In the genomic region with DNA sequence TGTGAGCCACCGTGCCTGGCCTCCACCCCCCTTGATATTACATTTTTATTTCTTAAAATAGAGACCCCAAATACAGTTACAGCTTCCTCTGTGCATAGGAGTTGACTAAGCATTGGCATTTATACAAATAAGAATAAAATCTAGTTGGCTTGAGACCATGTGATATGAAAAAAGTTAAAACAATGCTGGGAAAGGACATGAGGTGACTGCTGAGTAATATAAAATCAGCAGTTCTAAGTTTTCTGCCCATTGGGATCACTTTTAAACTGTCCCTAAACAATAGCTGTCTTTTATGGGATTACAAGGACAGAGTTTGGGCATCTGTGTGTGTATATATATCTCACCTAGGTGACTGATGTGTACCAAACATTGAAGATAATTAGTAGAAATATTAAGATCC, we compare ENCODE assay signal across 25 cellular contexts.
DNase-seq lines count a peak whose midpoint lies in the region; ATAC-seq and TF ChIP-seq lines count a peak whose summit lies in the region.
"Had no signal": no experiment of that assay in that cellular context is flagged by ENCODE, and none has a peak within 500 bp of the region (broad histone marks: within the 10 kb centered on the region; RNA-seq: fewer than 3 reads in every experiment).

No MANE protein-coding gene starts in this region.

- no peak for DNase-seq in CD4-positive, alpha-beta T cell
- no peak for DNase-seq in chondrocyte (ENCODE audit: low spot score)
- DNase-seq in fibroblast of the aortic adventitia (ENCODE audit: low read depth), result peak; percentile 53
- DNase-seq in activated T-helper 2 cell treated with anti-CD3 and anti-CD28 coated beads, Interferon-gamma antibody, Interleukin-2, Interleukin-4, amounts not matched to agents 10 μg/mL and 5 μg/mL and 100 μg/mL, durations not matched to agents 14 hours and 24 hours and 36 hours (ENCODE audit: low spot score), result no peak
- DNase-seq in type B pancreatic cell (ENCODE audit: extremely low spot score, unreplicated experiment), result no peak
- DNase-seq: CD8-positive, alpha-beta memory T cell; DMS 273 treated with DMSO at 0.1 percent for 48 hours; DMS79; EL; GDM1; H9; NCI-H1105 treated with DMSO at 0.1 percent for 48 hours; NCI-H146; NCI-H2029; NCI-H446; NCI-H524 treated with DMSO at 0.1 percent for 48 hours; NCI-H774; SIG-M5 had no signal

- no peaks in the 10 kb centered on the region for H3K27me3 ChIP-seq in CD4-positive, alpha-beta T cell (ENCODE audit: control insufficient read depth, insufficient read depth, low read length)

- no peak overlapping the region for H3K4me3 ChIP-seq in fibroblast of the aortic adventitia (ENCODE audit: low read depth, low read length)
- H3K4me3 ChIP-seq: GM12878, GM23338, K562 had no signal

- H3K4me3 Mint-ChIP-seq in CD4-positive, alpha-beta T cell, result no peak overlapping the region
- H3K4me3 Mint-ChIP-seq in chondrocyte (ENCODE audit: unreplicated experiment), result no peak overlapping the region
- H3K4me3 Mint-ChIP-seq in activated T-helper 2 cell treated with anti-CD3 and anti-CD28 coated beads, Interferon-gamma antibody, Interleukin-2, Interleukin-4, amounts not matched to agents 10 μg/mL and 5 μg/mL and 100 μg/mL, durations not matched to agents 14 hours and 24 hours and 36 hours (ENCODE audit: low read depth), result no peak overlapping the region
- no peak overlapping the region for H3K4me3 Mint-ChIP-seq in type B pancreatic cell
- no peak overlapping the region for H3K4me3 Mint-ChIP-seq in stimulated activated memory B cell treated with anti-CD40 and anti-IgM and Interleukin-4, amounts not matched to agents 10 μg/mL and 1 μg/mL and 100 μg/mL, for 72 hours
- H3K4me3 Mint-ChIP-seq: B cell; CD8-positive, alpha-beta memory T cell; GM23338; H9 had no signal

- no peaks in the 10 kb centered on the region for H3K27me3 Mint-ChIP-seq in CD4-positive, alpha-beta T cell
- no peaks in the 10 kb centered on the region for H3K27me3 Mint-ChIP-seq in chondrocyte (ENCODE audit: low read depth)
- no peaks in the 10 kb centered on the region for H3K27me3 Mint-ChIP-seq in activated T-helper 2 cell treated with anti-CD3 and anti-CD28 coated beads, Interferon-gamma antibody, Interleukin-2, Interleukin-4, amounts not matched to agents 10 μg/mL and 5 μg/mL and 100 μg/mL, durations not matched to agents 14 hours and 24 hours and 36 hours (ENCODE audit: low read depth)
- H3K27me3 Mint-ChIP-seq in type B pancreatic cell, result no peaks in the 10 kb centered on the region
- no peaks in the 10 kb centered on the region for H3K27me3 Mint-ChIP-seq in stimulated activated memory B cell treated with anti-CD40 and anti-IgM and Interleukin-4, amounts not matched to agents 10 μg/mL and 1 μg/mL and 100 μg/mL, for 72 hours
- H3K27me3 Mint-ChIP-seq: B cell had no signal

- H3K36me3 Mint-ChIP-seq in CD4-positive, alpha-beta T cell (ENCODE audit: low read depth), result peaks cover 61% of the 10 kb centered on the region
- peaks cover 26% of the 10 kb centered on the region for H3K36me3 Mint-ChIP-seq in chondrocyte (ENCODE audit: low read depth)
- H3K36me3 Mint-ChIP-seq in activated T-helper 2 cell treated with anti-CD3 and anti-CD28 coated beads, Interferon-gamma antibody, Interleukin-2, Interleukin-4, amounts not matched to agents 10 μg/mL and 5 μg/mL and 100 μg/mL, durations not matched to agents 14 hours and 24 hours and 36 hours (ENCODE audit: low read depth), result peaks cover 46% of the 10 kb centered on the region
- peaks cover 34% of the 10 kb centered on the region for H3K36me3 Mint-ChIP-seq in type B pancreatic cell
- H3K36me3 Mint-ChIP-seq in stimulated activated memory B cell treated with anti-CD40 and anti-IgM and Interleukin-4, amounts not matched to agents 10 μg/mL and 1 μg/mL and 100 μg/mL, for 72 hours, result peaks cover 33% of the 10 kb centered on the region

- H3K4me1 Mint-ChIP-seq in CD4-positive, alpha-beta T cell (ENCODE audit: low read depth), result no peaks in the 10 kb centered on the region
- H3K4me1 Mint-ChIP-seq in chondrocyte (ENCODE audit: low read depth), result peaks cover 16% of the 10 kb centered on the region
- peaks cover 2% of the 10 kb centered on the region for H3K4me1 Mint-ChIP-seq in activated T-helper 2 cell treated with anti-CD3 and anti-CD28 coated beads, Interferon-gamma antibody, Interleukin-2, Interleukin-4, amounts not matched to agents 10 μg/mL and 5 μg/mL and 100 μg/mL, durations not matched to agents 14 hours and 24 hours and 36 hours (ENCODE audit: low read depth)
- H3K4me1 Mint-ChIP-seq in type B pancreatic cell (ENCODE audit: unreplicated experiment), result peaks cover under 1% of the 10 kb centered on the region
- H3K4me1 Mint-ChIP-seq in stimulated activated memory B cell treated with anti-CD40 and anti-IgM and Interleukin-4, amounts not matched to agents 10 μg/mL and 1 μg/mL and 100 μg/mL, for 72 hours, result no peaks in the 10 kb centered on the region
- H3K4me1 Mint-ChIP-seq: B cell; CD8-positive, alpha-beta memory T cell had no signal

- H3K9me3 ChIP-seq in CD4-positive, alpha-beta T cell (ENCODE audit: control insufficient read depth, low read length), result no peaks in the 10 kb centered on the region

- POLR2A ChIA-PET in CD4-positive, alpha-beta T cell (lab: Charles Lee), result no interaction called here

- intact Hi-C loops in CD4-positive, alpha-beta T cell (cut with DNase I, micrococcal nuclease), result no loop called here
- intact Hi-C loops in activated T-helper 2 cell treated with anti-CD3 and anti-CD28 coated beads, Interferon-gamma antibody, Interleukin-2, Interleukin-4, amounts not matched to agents 10 μg/mL and 5 μg/mL and 100 μg/mL, durations not matched to agents 14 hours and 24 hours and 36 hours (cut with micrococcal nuclease), result no loop called here

- H3K27ac ChIP-seq in 22Rv1, result peak overlapping the region; percentile 47; the same call in 1 of the 2 replicates
- H3K27ac ChIP-seq in CD4-positive, alpha-beta T cell (ENCODE audit: low read depth, low read length), result no peak overlapping the region
- H3K27ac ChIP-seq: C4-2B had no signal

- CTCF ChIA-PET in CD4-positive, alpha-beta T cell (lab: Charles Lee), result no interaction called here

- H3K27ac Mint-ChIP-seq in CD4-positive, alpha-beta T cell, result peak overlapping the region; percentile 42
- H3K27ac Mint-ChIP-seq in chondrocyte (ENCODE audit: unreplicated experiment) (peak overlapping the region; percentile 36), type B pancreatic cell (no peak overlapping the region)
- no peak overlapping the region for H3K27ac Mint-ChIP-seq in activated T-helper 2 cell treated with anti-CD3 and anti-CD28 coated beads, Interferon-gamma antibody, Interleukin-2, Interleukin-4, amounts not matched to agents 10 μg/mL and 5 μg/mL and 100 μg/mL, durations not matched to agents 14 hours and 24 hours and 36 hours
- no peak overlapping the region for H3K27ac Mint-ChIP-seq in stimulated activated memory B cell treated with anti-CD40 and anti-IgM and Interleukin-4, amounts not matched to agents 10 μg/mL and 1 μg/mL and 100 μg/mL, for 72 hours
- H3K27ac Mint-ChIP-seq: B cell, GM23338 had no signal

- H3K9me3 Mint-ChIP-seq in CD4-positive, alpha-beta T cell, result no peaks in the 10 kb centered on the region
- H3K9me3 Mint-ChIP-seq in chondrocyte (ENCODE audit: low read depth) (no peaks in the 10 kb centered on the region), type B pancreatic cell (no peaks in the 10 kb centered on the region)
- no peaks in the 10 kb centered on the region for H3K9me3 Mint-ChIP-seq in activated T-helper 2 cell treated with anti-CD3 and anti-CD28 coated beads, Interferon-gamma antibody, Interleukin-2, Interleukin-4, amounts not matched to agents 10 μg/mL and 5 μg/mL and 100 μg/mL, durations not matched to agents 14 hours and 24 hours and 36 hours
- no peaks in the 10 kb centered on the region for H3K9me3 Mint-ChIP-seq in stimulated activated memory B cell treated with anti-CD40 and anti-IgM and Interleukin-4, amounts not matched to agents 10 μg/mL and 1 μg/mL and 100 μg/mL, for 72 hours
- H3K9me3 Mint-ChIP-seq: CD8-positive, alpha-beta memory T cell; GM23338; H9 had no signal

- ATAC-seq in CD4-positive, alpha-beta T cell (ENCODE audit: poor library complexity), result no peak
- ATAC-seq in stimulated activated memory B cell treated with anti-CD40 and anti-IgM and Interleukin-4, amounts not matched to agents 10 μg/mL and 1 μg/mL and 100 μg/mL, for 72 hours, result no peak
- ATAC-seq: GM12878, GM23338, K562 had no signal

- TF ChIP-seq CTCF in 22Rv1 (IDR thresholded peaks at IDR 0.05) (no peak), chondrocyte (IDR thresholded peaks at IDR 0.05) (no peak), fibroblast of the aortic adventitia (IDR thresholded peaks at IDR 0.05; ENCODE audit: insufficient read depth, low read length) (no peak), type B pancreatic cell (conservative IDR thresholded peaks at IDR 0.05) (no peak)
- no peak for TF ChIP-seq CTCF in CD4-positive, alpha-beta T cell (IDR thresholded peaks at IDR 0.05)

Comparison
In these comparisons a context has a peak if more than half of its experiments do, and no peak if none do; other contexts are left out.
1. H3K27ac Mint-ChIP-seq: peak in CD4-positive, alpha-beta T cell (single experiment) and chondrocyte (single experiment); none in activated T-helper 2 cell treated with anti-CD3 and anti-CD28 coated beads, Interferon-gamma antibody, Interleukin-2, Interleukin-4, amounts not matched to agents 10 μg/mL and 5 μg/mL and 100 μg/mL, durations not matched to agents 14 hours and 24 hours and 36 hours (single experiment), type B pancreatic cell (single experiment) and stimulated activated memory B cell treated with anti-CD40 and anti-IgM and Interleukin-4, amounts not matched to agents 10 μg/mL and 1 μg/mL and 100 μg/mL, for 72 hours (single experiment).